8 cellular contexts compared by ENCODE assay signal in genomic region chr15:45187894-45188830, GRCh38. TPM values are rescaled to one million over a fixed set of nuclear protein-coding genes. Genes with fewer than 3 reads are reported as not detected.
A peak's percentile ranks its signal among the peaks of the same experiment; 100 is the strongest.
DNase-seq lines count a peak whose midpoint lies in the region; ATAC-seq and TF ChIP-seq lines count a peak whose summit lies in the region.

Gene SHF (minus strand): TSS chr15:45187966. CDS start chr15:45187951, 15 bp downstream.

- H3K27ac ChIP-seq in iPS-20b (ENCODE audit: low read length) (no peak within 1 kb of the TSS), smooth muscle cell (ENCODE audit: low read depth) (peak within 1 kb of the TSS; percentile 45)

- H3K4me1 ChIP-seq in iPS-20b (ENCODE audit: insufficient read depth, low read length) (peaks cover 22% of the 10 kb centered on the region), smooth muscle cell (ENCODE audit: low read depth) (peaks cover 26% of the 10 kb centered on the region)

- peak within 1 kb of the TSS; percentile 93 for H3K4me2 ChIP-seq in smooth muscle cell

- H3K36me3 ChIP-seq in GM06990 (ENCODE audit: control insufficient read depth, insufficient read depth, low read length), result no peaks in the 10 kb centered on the region
- H3K36me3 ChIP-seq in iPS-20b (ENCODE audit: insufficient read depth, low read depth, low read length), result no peaks in the 10 kb centered on the region
- H3K36me3 ChIP-seq in smooth muscle cell (ENCODE audit: low read depth), result no peaks in the 10 kb centered on the region

- H3K4me3 Mint-ChIP-seq in T-helper 17 cell, result peak within 1 kb of the TSS; percentile 99

- H3K27me3 Mint-ChIP-seq in T-helper 17 cell, result peaks cover 12% of the 10 kb centered on the region

- peak; percentile 74 for ATAC-seq in T-helper 17 cell
- no peak for ATAC-seq in HG02981 (IDR thresholded peaks at IDR 0.05; ENCODE audit: unreplicated experiment)

- DNase-seq in GM06990 (ENCODE audit: extremely low read depth, insufficient read length) (no peak), LHCN-M2 (ENCODE audit: low read depth) (no peak), T-helper 17 cell (peak in 2 of 3 donors; percentile 50 to 63), astrocyte of the spinal cord (ENCODE audit: low read depth, low spot score) (peak; percentile 28), smooth muscle cell (lab: John Stamatoyannopoulos, UW; ENCODE audit: unreplicated experiment) (peak; percentile 29), KG1 (lab: John Stamatoyannopoulos, UW) (no peak)

- peaks cover 2% of the 10 kb centered on the region for H3K36me3 Mint-ChIP-seq in T-helper 17 cell (ENCODE audit: low read depth)

- no peaks in the 10 kb centered on the region for H3F3A ChIP-seq in smooth muscle cell (ENCODE audit: low read depth)

- WGBS in smooth muscle cell (ENCODE audit: low lambda C conversion rate), result 9% methylated on average over 38 of the region's 57 CpGs

- in situ Hi-C loops in astrocyte of the spinal cord (cut with HindIII; ENCODE audit: low sequenced_read_pairs), result no loop called here

- peak within 1 kb of the TSS; percentile 64 for H3K4me3 ChIP-seq in GM06990 (replicated peaks; ENCODE audit: low read depth, low read length)
- H3K4me3 ChIP-seq in astrocyte of the spinal cord (ENCODE audit: low read depth, low read length), result peak within 1 kb of the TSS; percentile 60
- H3K4me3 ChIP-seq in iPS-20b (ENCODE audit: low read length), result peak within 1 kb of the TSS; percentile 91
- H3K4me3 ChIP-seq in smooth muscle cell, result peak within 1 kb of the TSS; percentile 76

- peak within 1 kb of the TSS; percentile 74 for H2AFZ ChIP-seq in smooth muscle cell (ENCODE audit: low read depth)

- peak within 1 kb of the TSS; percentile 88 for H3K27ac Mint-ChIP-seq in T-helper 17 cell

- peaks cover 6% of the 10 kb centered on the region for H3K79me2 ChIP-seq in smooth muscle cell (ENCODE audit: low read depth)

- peak within 1 kb of the TSS; percentile 75; the same call in 1 of the 2 replicates for H3K9ac ChIP-seq in iPS-20b (ENCODE audit: low read depth, low read length)
- H3K9ac ChIP-seq in smooth muscle cell (ENCODE audit: low read depth), result peak within 1 kb of the TSS; percentile 74

- no peaks in the 10 kb centered on the region; the same call in 1 of the 2 replicates for H3K27me3 ChIP-seq in GM06990 (replicated peaks; ENCODE audit: control insufficient read depth, insufficient read depth, low read length)
- H3K27me3 ChIP-seq in iPS-20b (ENCODE audit: insufficient read depth, low read length), result peaks cover 49% of the 10 kb centered on the region
- peaks cover 8% of the 10 kb centered on the region for H3K27me3 ChIP-seq in smooth muscle cell (ENCODE audit: low read depth)

- H3K9me3 ChIP-seq in T-helper 17 cell (ENCODE audit: control insufficient read depth, low read length, poor library complexity, severe bottlenecking) (no peaks in the 10 kb centered on the region), iPS-20b (ENCODE audit: insufficient read depth, low read depth, low read length) (no peaks in the 10 kb centered on the region), smooth muscle cell (replicated peaks; ENCODE audit: low read depth) (no peaks in the 10 kb centered on the region)

- peaks cover 26% of the 10 kb centered on the region for H4K20me1 ChIP-seq in smooth muscle cell (ENCODE audit: low read depth)

- no peak for TF ChIP-seq CTCF in GM06990 (IDR thresholded peaks at IDR 0.05; ENCODE audit: insufficient read depth, low read length, poor library complexity, severe bottlenecking)
- no peak for TF ChIP-seq CTCF in astrocyte of the spinal cord (IDR thresholded peaks at IDR 0.05; ENCODE audit: low read depth, low read length)
- TF ChIP-seq CTCF in smooth muscle cell (IDR thresholded peaks at IDR 0.05; ENCODE audit: borderline replicate concordance, insufficient read depth, poor library complexity, severe bottlenecking), result no peak

- H3K4me1 Mint-ChIP-seq in T-helper 17 cell, result peaks cover 18% of the 10 kb centered on the region

RNA-seq across cellular contexts. Expression of gene SHF, which starts in this region (rescaled TPM):
- total RNA-seq in LHCN-M2 (2014; rRNA removed) (8.8 and 14.2 TPM in 2 replicates), T-helper 17 cell (1 to 10 TPM; 2.0 to 2.8 TPM), smooth muscle cell (11.7 and 41.3 TPM in 2 replicates)
- 10.1 TPM for polyA plus RNA-seq in LHCN-M2 (2012)
- 16.4 and 28.3 TPM in 2 replicates for polyA plus RNA-seq in smooth muscle cell

Comparison
In these comparisons a context has a peak if more than half of its experiments do, and no peak if none do; other contexts are left out.
1. DNase-seq: peak in T-helper 17 cell (2 of 3), astrocyte of the spinal cord (single experiment) and smooth muscle cell (single experiment); none in GM06990 (single experiment), LHCN-M2 (single experiment) and KG1 (single experiment).
2. Peak in every context shown above with its lines, with median percentiles within 50 percentile points of each other: H3K4me3 ChIP-seq.